Comparison of ENCODE assay signal across 1 cellular context in the genomic region with DNA sequence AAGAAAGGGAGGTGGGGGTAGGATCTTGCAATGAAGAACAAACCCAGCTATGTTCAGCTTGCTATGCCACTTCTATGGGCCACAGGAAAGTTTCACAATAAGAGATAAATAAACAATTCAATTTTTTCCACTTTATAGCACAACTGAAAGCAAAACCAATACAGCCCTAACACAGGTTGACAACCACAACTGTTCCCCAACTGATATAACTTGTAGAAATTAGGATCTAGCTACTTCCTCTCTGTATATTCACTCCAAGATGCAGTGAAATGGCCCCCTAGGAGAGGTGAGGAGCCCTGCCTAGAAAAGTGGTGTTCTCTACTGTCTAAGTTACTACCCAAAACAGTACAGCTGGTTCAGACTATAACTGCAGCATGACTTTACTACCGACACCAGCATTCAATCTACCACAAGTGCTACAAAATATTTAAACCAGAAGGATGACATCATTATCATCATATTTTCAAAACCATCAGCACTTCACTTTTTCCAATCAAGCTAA.
TF ChIP-seq lines count a peak whose summit lies in the region.

No MANE protein-coding gene starts in this region.

TF ChIP-seq in WTC11, 78 proteins besides CTCF, POLR2A, EP300 and RAD21 (continued from another document):
- TF ChIP-seq, protein P1, sequence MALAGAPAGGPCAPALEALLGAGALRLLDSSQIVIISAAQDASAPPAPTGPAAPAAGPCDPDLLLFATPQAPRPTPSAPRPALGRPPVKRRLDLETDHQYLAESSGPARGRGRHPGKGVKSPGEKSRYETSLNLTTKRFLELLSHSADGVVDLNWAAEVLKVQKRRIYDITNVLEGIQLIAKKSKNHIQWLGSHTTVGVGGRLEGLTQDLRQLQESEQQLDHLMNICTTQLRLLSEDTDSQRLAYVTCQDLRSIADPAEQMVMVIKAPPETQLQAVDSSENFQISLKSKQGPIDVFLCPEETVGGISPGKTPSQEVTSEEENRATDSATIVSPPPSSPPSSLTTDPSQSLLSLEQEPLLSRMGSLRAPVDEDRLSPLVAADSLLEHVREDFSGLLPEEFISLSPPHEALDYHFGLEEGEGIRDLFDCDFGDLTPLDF (CRISPR knock-in tag; IDR thresholded peaks at IDR 0.05) = no peak
- no peak for TF ChIP-seq NFE2L1 (CRISPR knock-in tag; IDR thresholded peaks at IDR 0.05)
- TF ChIP-seq TEAD1 (CRISPR knock-in tag; IDR thresholded peaks at IDR 0.05) = no peak
- no peak for TF ChIP-seq IRF2 (CRISPR knock-in tag; IDR thresholded peaks at IDR 0.05; ENCODE audit: borderline replicate concordance, low read depth)
